Comparison of ENCODE assay signal across 8 cellular contexts in the genomic region with DNA sequence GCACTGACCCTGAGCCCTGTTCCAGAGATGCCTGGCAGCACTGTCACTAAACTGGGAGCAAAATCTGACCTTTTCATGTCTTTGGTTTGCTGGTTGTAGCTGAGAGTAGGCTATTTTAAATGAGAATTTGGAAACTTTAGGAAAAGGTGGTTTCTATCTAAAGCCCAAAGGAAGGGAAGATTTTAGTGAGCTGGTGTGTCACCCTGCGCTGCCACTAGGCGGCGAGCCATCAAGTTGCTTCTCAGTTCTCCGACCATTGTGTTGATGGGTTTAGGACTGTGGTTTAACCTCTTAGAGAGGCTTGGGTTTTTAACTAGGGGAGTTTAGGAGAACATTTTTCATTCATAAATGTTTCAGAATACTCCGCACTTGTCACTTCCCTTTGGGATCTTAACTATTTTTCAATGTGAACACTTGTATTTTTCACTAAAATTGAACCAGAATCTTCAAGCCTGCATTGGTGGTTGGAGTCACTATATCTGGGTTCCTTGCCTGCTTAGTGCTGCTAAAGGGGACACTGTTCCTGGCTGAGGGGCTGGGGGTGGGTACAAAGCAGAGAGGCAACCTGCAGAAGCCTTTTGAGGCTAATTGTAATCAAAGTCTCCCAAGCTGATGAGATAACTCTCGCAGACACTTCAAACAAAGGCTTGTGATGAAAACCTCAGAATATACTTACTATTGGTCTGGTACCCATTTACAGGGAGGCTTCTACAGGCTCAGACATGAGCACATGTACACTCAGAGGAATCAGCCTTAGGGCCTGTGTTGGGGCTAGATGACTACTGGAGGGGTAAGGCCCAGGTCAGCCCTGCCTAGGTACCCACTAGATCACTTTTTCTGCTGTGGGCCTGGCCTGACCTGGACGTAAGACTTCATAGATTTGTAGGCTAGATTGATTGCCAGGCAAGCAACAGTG. TPM values are rescaled to one million over a fixed set of nuclear protein-coding genes. Genes with fewer than 3 reads are reported as not detected.
A peak's percentile ranks its signal among the peaks of the same experiment; 100 is the strongest.
DNase-seq lines count a peak whose midpoint lies in the region; ATAC-seq and TF ChIP-seq lines count a peak whose summit lies in the region.

No MANE protein-coding gene starts in this region.

- CTCF ChIA-PET in CD4-positive, alpha-beta memory T cell (lab: Charles Lee; ENCODE audit: partially characterized antibody) = interaction anchor here (1.1 to 5.0 kb wide), 13 partner anchors 9 to 518 kb away, joined by 3 to 31 read pairs (median 6); partner anchors contain the start of genes EXOSC7 and ZDHHC3

- TF ChIP-seq CTCF in astrocyte of the cerebellum (IDR thresholded peaks at IDR 0.05; ENCODE audit: low read depth, low read length, missing control alignments) (peak; percentile 76), lower lobe of right lung (IDR thresholded peaks at IDR 0.05) (peak; percentile 73)

- H3K4me1 Mint-ChIP-seq in CD4-positive, alpha-beta memory T cell = peaks cover 31 to 60% (median 41%) of the 10 kb centered on the region in 4 donors

- peak; percentile 38 to 41 for ATAC-seq in lower lobe of right lung
- ATAC-seq in HG03460 (IDR thresholded peaks at IDR 0.05; ENCODE audit: unreplicated experiment) = no peak

- no peak overlapping the region for H3K4me3 Mint-ChIP-seq in CD4-positive, alpha-beta memory T cell

- in situ Hi-C loops in astrocyte of the cerebellum (cut with HindIII; ENCODE audit: low sequenced_read_pairs) = no loop called here

- no peak overlapping the region for H3K4me3 ChIP-seq in CD4-positive, alpha-beta memory T cell (ENCODE audit: low read length in 2 of 2)
- H3K4me3 ChIP-seq in astrocyte of the cerebellum (ENCODE audit: low read depth, low read length) = no peak overlapping the region
- no peak overlapping the region for H3K4me3 ChIP-seq in lower lobe of right lung
- H3K4me3 ChIP-seq in MG63 = no peak overlapping the region

- H3K27ac ChIP-seq in CD4-positive, alpha-beta memory T cell (ENCODE audit: low read depth, low read length) = no peak overlapping the region
- no peak overlapping the region for H3K27ac ChIP-seq in lower lobe of right lung

- no peaks in the 10 kb centered on the region for H3K9me3 ChIP-seq in CD4-positive, alpha-beta memory T cell (ENCODE audit: control insufficient read depth in 1 of 2, low read length in 2 of 2)
- no peaks in the 10 kb centered on the region for H3K9me3 ChIP-seq in lower lobe of right lung
- H3K9me3 ChIP-seq in MG63 = no peaks in the 10 kb centered on the region

- intact Hi-C loops in CD4-positive, alpha-beta memory T cell (cut with micrococcal nuclease) = no loop called here
- intact Hi-C loops in lower lobe of right lung (cut with DNase I) = no loop called here
- intact Hi-C loops in posterior cingulate gyrus (cut with DNase I) = no loop called here

- H3K27me3 ChIP-seq in CD4-positive, alpha-beta memory T cell (ENCODE audit: insufficient read depth, low read length) = no peaks in the 10 kb centered on the region
- H3K27me3 ChIP-seq in lower lobe of right lung (ENCODE audit: low read depth) = no peaks in the 10 kb centered on the region
- no peaks in the 10 kb centered on the region for H3K27me3 ChIP-seq in MG63

- peaks cover 19% of the 10 kb centered on the region for H3K4me1 ChIP-seq in CD4-positive, alpha-beta memory T cell (ENCODE audit: insufficient read depth, low read length)
- peaks cover 31% of the 10 kb centered on the region for H3K4me1 ChIP-seq in lower lobe of right lung

- peaks cover 14% of the 10 kb centered on the region for H3K36me3 ChIP-seq in CD4-positive, alpha-beta memory T cell (ENCODE audit: insufficient read depth, low read length)
- H3K36me3 ChIP-seq in lower lobe of right lung (peaks cover 47% of the 10 kb centered on the region), MG63 (peaks cover 11% of the 10 kb centered on the region)

- peaks cover 42 to 76% of the 10 kb centered on the region in 2 donors for H3K36me3 Mint-ChIP-seq in CD4-positive, alpha-beta memory T cell

- POLR2A ChIA-PET in CD4-positive, alpha-beta memory T cell (lab: Charles Lee; ENCODE audit: partially characterized antibody) = interaction anchor here (0.9 to 3.0 kb wide), 4 partner anchors 13 to 43 kb away, joined by 3 to 12 read pairs (median 6); partner anchors contain the start of genes EXOSC7 and ZDHHC3

- DNase-seq in CD4-positive, alpha-beta memory T cell = no peak
- DNase-seq in HT-29 (ENCODE audit: low spot score) = peak; percentile 40
- DNase-seq in astrocyte of the cerebellum (ENCODE audit: low read depth) = no peak
- peak; percentile 55 for DNase-seq in lower lobe of right lung
- no peak for DNase-seq in posterior cingulate gyrus
- DNase-seq in MG63 = no peak
- no peak for DNase-seq in medulla oblongata (ENCODE audit: extremely low spot score)

- no peaks in the 10 kb centered on the region for H3K9me3 Mint-ChIP-seq in CD4-positive, alpha-beta memory T cell

- peak overlapping the region in 4 of 7 donors; percentile 37 to 73 (median 65) for H3K27ac Mint-ChIP-seq in CD4-positive, alpha-beta memory T cell

- H3K27me3 Mint-ChIP-seq in CD4-positive, alpha-beta memory T cell = no peaks in the 10 kb centered on the region

RNA-seq across cellular contexts. Expression of gene EXOSC7, which starts 16.8 kb away (rescaled TPM):
- total RNA-seq in CD4-positive, alpha-beta memory T cell = 10 to 100 TPM; 44.6 to 45.3 TPM
- 10 to 100 TPM; 49.2 to 66.9 TPM for polyA plus RNA-seq in CD4-positive, alpha-beta memory T cell
- total RNA-seq in HT-29 (2014; rRNA removed; shearing (Covaris generic)) = 35.2 and 45.8 TPM in 2 replicates
- 32.9 TPM for total RNA-seq in lower lobe of right lung
- 22.4 and 44.3 TPM in 2 replicates for total RNA-seq in MG63 (2014; rRNA removed; shearing (Covaris generic); ENCODE audit: low replicate concordance)

RNA-seq across cellular contexts. Expression of gene ZDHHC3, which starts 16.8 kb away (rescaled TPM):
- total RNA-seq in CD4-positive, alpha-beta memory T cell = 10 to 100 TPM; 40.1 to 41.9 TPM
- 10 to 100 TPM; 35.4 to 36.1 TPM for polyA plus RNA-seq in CD4-positive, alpha-beta memory T cell
- 136 and 145 TPM in 2 replicates for total RNA-seq in HT-29 (2014; rRNA removed; shearing (Covaris generic))
- 110 TPM for total RNA-seq in lower lobe of right lung
- total RNA-seq in MG63 (2014; rRNA removed; shearing (Covaris generic); ENCODE audit: low replicate concordance) = 26.1 and 28.5 TPM in 2 replicates

RNA-seq across cellular contexts. Expression of gene CLEC3B, which starts 33.3 kb away (rescaled TPM):
- 1 to 10 TPM; 1.2 to 1.5 TPM for total RNA-seq in CD4-positive, alpha-beta memory T cell
- polyA plus RNA-seq in CD4-positive, alpha-beta memory T cell = not detected
- not detected in 2 replicates for total RNA-seq in HT-29 (2014; rRNA removed; shearing (Covaris generic))
- 217 TPM for total RNA-seq in lower lobe of right lung
- total RNA-seq in MG63 (2014; rRNA removed; shearing (Covaris generic); ENCODE audit: low replicate concordance) = 0.10 and 2.0 TPM in 2 replicates

Comparison
In these comparisons a context has a peak if more than half of its experiments do, and no peak if none do; other contexts are left out.
1. DNase-seq: peak in HT-29 (single experiment) and lower lobe of right lung (single experiment); none in CD4-positive, alpha-beta memory T cell (0 of 5), astrocyte of the cerebellum (single experiment), posterior cingulate gyrus (0 of 10), MG63 (single experiment) and medulla oblongata (single experiment).
2. RNA of gene CLEC3B, which starts 33.3 kb away (total RNA-seq): 217 TPM in lower lobe of right lung (single experiment); 1.2 to 1.5 TPM in CD4-positive, alpha-beta memory T cell, 0.10 to 2.0 TPM in MG63 and not detected in HT-29; every median in the first group is over 10 times any median in the second.